17 cellular contexts compared by ENCODE assay signal in the genomic region with DNA sequence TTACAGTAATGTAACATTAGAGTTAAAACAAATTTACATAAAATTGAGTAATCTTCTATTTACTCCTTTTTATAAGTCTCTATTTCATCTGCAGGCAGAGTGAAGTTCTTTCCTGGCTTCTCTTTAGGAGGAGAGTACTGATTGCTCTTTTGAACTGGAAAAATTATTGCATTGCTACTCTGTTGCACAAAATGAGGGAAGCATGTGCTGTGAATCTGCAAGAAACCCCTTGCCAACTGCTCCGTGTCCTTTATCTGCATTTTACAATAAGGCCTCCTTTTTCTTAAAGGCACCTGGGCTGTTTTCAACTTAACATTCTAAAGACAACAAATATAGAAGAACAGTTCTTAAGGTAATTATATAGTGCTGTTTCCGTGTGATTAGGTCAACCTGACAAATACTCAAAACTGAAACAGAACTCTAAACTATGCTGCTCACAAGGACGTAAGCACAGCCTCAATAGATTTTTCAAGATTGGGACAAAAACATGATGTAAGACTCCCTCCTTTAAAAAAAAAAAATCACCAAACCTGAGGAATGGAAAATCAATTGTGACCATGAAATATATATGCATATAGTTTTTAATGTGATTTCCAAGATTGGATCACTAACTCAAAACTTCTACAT.
DNase-seq lines count a peak whose midpoint lies in the region; FAIRE-seq and TF ChIP-seq lines count a peak whose summit lies in the region.
"Had no signal": no experiment of that assay in that cellular context is flagged by ENCODE, and none has a peak within 500 bp of the region (broad histone marks: within the 10 kb centered on the region; RNA-seq: fewer than 3 reads in every experiment).

No MANE protein-coding gene starts in this region.

- H3K27me3 Mint-ChIP-seq in astrocyte (ENCODE audit: low read depth, unreplicated experiment) = no peaks in the 10 kb centered on the region
- H3K27me3 Mint-ChIP-seq in T-helper 2 cell treated with Interferon-gamma antibody and Interleukin-4, amounts not matched to agents 5 μg/mL and 100 μg/mL, for 36 hours (ENCODE audit: low read depth) = no peaks in the 10 kb centered on the region
- H3K27me3 Mint-ChIP-seq: CD4-positive, CD25-positive, alpha-beta regulatory T cell; IgD-negative memory B cell had no signal

- H3K79me2 ChIP-seq in astrocyte (ENCODE audit: insufficient read depth, low read length) (no peaks in the 10 kb centered on the region), hepatocyte (no peaks in the 10 kb centered on the region)

- H3K27ac Mint-ChIP-seq in astrocyte (ENCODE audit: unreplicated experiment) = no peak overlapping the region
- no peak overlapping the region for H3K27ac Mint-ChIP-seq in T-helper 2 cell treated with Interferon-gamma antibody and Interleukin-4, amounts not matched to agents 5 μg/mL and 100 μg/mL, for 36 hours
- H3K27ac Mint-ChIP-seq: CD4-positive, CD25-positive, alpha-beta regulatory T cell; IgD-negative memory B cell had no signal

- peak overlapping the region; percentile 41 for H3K9ac ChIP-seq in astrocyte (ENCODE audit: low read length)

- H3K9me3 ChIP-seq in astrocyte (ENCODE audit: insufficient read depth, low read depth, low read length) = no peaks in the 10 kb centered on the region
- H3K9me3 ChIP-seq in hepatocyte (ENCODE audit: low read depth) = no peaks in the 10 kb centered on the region
- H3K9me3 ChIP-seq in testis = no peaks in the 10 kb centered on the region
- H3K9me3 ChIP-seq: pancreas had no signal

- H3K4me1 ChIP-seq in astrocyte (ENCODE audit: insufficient read depth, low read length) (peaks cover 12% of the 10 kb centered on the region), hepatocyte (ENCODE audit: insufficient read depth) (peaks cover 9% of the 10 kb centered on the region), testis (peaks cover 10% of the 10 kb centered on the region)
- H3K4me1 ChIP-seq: pancreas had no signal

- no peaks in the 10 kb centered on the region for H3K9me2 ChIP-seq in hepatocyte (replicated peaks; ENCODE audit: insufficient read depth)

- TF ChIP-seq CTCF in astrocyte (IDR thresholded peaks at IDR 0.05; ENCODE audit: insufficient read depth, low read depth, low read length) (no peak), hepatocyte (IDR thresholded peaks at IDR 0.05; ENCODE audit: poor library complexity) (no peak), testis (IDR thresholded peaks at IDR 0.05) (no peak)

- peak; percentile 13 for FAIRE-seq in astrocyte (lab: Jason Lieb, UNC)
- FAIRE-seq: pancreas had no signal

- 41% methylated on average over 3 of the region's 3 CpGs for WGBS in hepatocyte (ENCODE audit: low lambda C conversion rate, missing lambda C conversion rate)
- WGBS in testis, 2 donors = 17% methylated on average over 3 of the region's 3 CpGs

- no peaks in the 10 kb centered on the region for H3K36me3 Mint-ChIP-seq in astrocyte (ENCODE audit: low read depth, unreplicated experiment)
- no peaks in the 10 kb centered on the region for H3K36me3 Mint-ChIP-seq in T-helper 2 cell treated with Interferon-gamma antibody and Interleukin-4, amounts not matched to agents 5 μg/mL and 100 μg/mL, for 36 hours (ENCODE audit: low read depth)
- H3K36me3 Mint-ChIP-seq: CD4-positive, CD25-positive, alpha-beta regulatory T cell had no signal

- H4K20me1 ChIP-seq in astrocyte (ENCODE audit: insufficient read depth, low read length) (no peaks in the 10 kb centered on the region), hepatocyte (ENCODE audit: insufficient read depth, poor library complexity, severe bottlenecking) (no peaks in the 10 kb centered on the region)

- H3K4me2 ChIP-seq in astrocyte (ENCODE audit: low read length) (peak overlapping the region; percentile 82), hepatocyte (peak overlapping the region; percentile 26)

- no peaks in the 10 kb centered on the region for H3K36me3 ChIP-seq in astrocyte (ENCODE audit: insufficient read depth, low read length)
- no peaks in the 10 kb centered on the region for H3K36me3 ChIP-seq in hepatocyte (replicated peaks; ENCODE audit: insufficient read depth, low read depth)
- H3K36me3 ChIP-seq in testis (ENCODE audit: low read depth, missing control alignments) = no peaks in the 10 kb centered on the region
- H3K36me3 ChIP-seq: pancreas had no signal

- peak overlapping the region; percentile 38 for H3K4me3 ChIP-seq in astrocyte (ENCODE audit: insufficient read depth, low read depth, low read length)
- no peak overlapping the region for H3K4me3 ChIP-seq in hepatocyte
- no peak overlapping the region for H3K4me3 ChIP-seq in testis
- H3K4me3 ChIP-seq: pancreas, skin epidermis had no signal

- no peak overlapping the region for H3K4me3 Mint-ChIP-seq in astrocyte (ENCODE audit: unreplicated experiment)
- H3K4me3 Mint-ChIP-seq in T-helper 2 cell treated with Interferon-gamma antibody and Interleukin-4, amounts not matched to agents 5 μg/mL and 100 μg/mL, for 36 hours = no peak overlapping the region
- H3K4me3 Mint-ChIP-seq: CD4-positive, CD25-positive, alpha-beta regulatory T cell; IgD-negative memory B cell had no signal

- H3K4me1 Mint-ChIP-seq in astrocyte (ENCODE audit: low read depth, unreplicated experiment) = peaks cover 3% of the 10 kb centered on the region
- no peaks in the 10 kb centered on the region for H3K4me1 Mint-ChIP-seq in T-helper 2 cell treated with Interferon-gamma antibody and Interleukin-4, amounts not matched to agents 5 μg/mL and 100 μg/mL, for 36 hours (ENCODE audit: low read depth)
- H3K4me1 Mint-ChIP-seq: CD4-positive, CD25-positive, alpha-beta regulatory T cell; IgD-negative memory B cell had no signal

- H2AFZ ChIP-seq in astrocyte (ENCODE audit: low read depth, low read length) (peak overlapping the region; percentile 69), hepatocyte (peak overlapping the region; percentile 3)

- H3K27me3 ChIP-seq in astrocyte (ENCODE audit: insufficient read depth, low read length) (no peaks in the 10 kb centered on the region), hepatocyte (no peaks in the 10 kb centered on the region), testis (no peaks in the 10 kb centered on the region)
- H3K27me3 ChIP-seq: pancreas had no signal

- TF ChIP-seq POLR2A in testis (IDR thresholded peaks at IDR 0.05) = no peak

- no peaks in the 10 kb centered on the region for H3K9me3 Mint-ChIP-seq in astrocyte (ENCODE audit: unreplicated experiment)
- peaks cover 25% of the 10 kb centered on the region for H3K9me3 Mint-ChIP-seq in T-helper 2 cell treated with Interferon-gamma antibody and Interleukin-4, amounts not matched to agents 5 μg/mL and 100 μg/mL, for 36 hours

- H3K27ac ChIP-seq in astrocyte (ENCODE audit: low read depth, low read length) = peak overlapping the region; percentile 29
- H3K27ac ChIP-seq in hepatocyte = peak overlapping the region; percentile 79
- peak overlapping the region in 1 of 2 donors; percentile 17 for H3K27ac ChIP-seq in testis
- H3K27ac ChIP-seq: pancreas had no signal

- intact Hi-C loops in testis (cut with DNase I; ENCODE audit: low total_unique reads) = no loop called here

- peak; percentile 40 for DNase-seq in LHCN-M2 (ENCODE audit: low read depth)
- no peak for DNase-seq in astrocyte (ENCODE audit: low read depth)
- no peak for DNase-seq in hepatocyte (ENCODE audit: low spot score)
- DNase-seq in testis = peak; percentile 57
- DNase-seq in germinal center (ENCODE audit: low spot score) = no peak
- no peak for DNase-seq in T-helper 2 cell treated with Interferon-gamma antibody and Interleukin-4, amounts not matched to agents 5 μg/mL and 100 μg/mL, for 36 hours (ENCODE audit: low spot score)
- DNase-seq in HPDE6-E6E7 (ENCODE audit: extremely low spot score) = no peak
- DNase-seq: activated CD4-positive, alpha-beta T cell treated with anti-CD3 and anti-CD28 coated beads for 4 hours; activated naive CD4-positive, alpha-beta T cell; CD4-positive, CD25-positive, alpha-beta regulatory T cell; erythroblast; left colon; NCI-H2081 treated with DMSO at 0.1 percent for 48 hours; pancreas; stimulated activated CD4-positive, alpha-beta T cell treated with anti-CD3 and anti-CD28 coated beads, Interleukin-4, amount 100 ng/mL, for 4 hours had no signal

Comparison
In these comparisons a context has a peak if more than half of its experiments do, and no peak if none do; other contexts are left out.
1. DNase-seq: peak in LHCN-M2 (single experiment) and testis (single experiment); none in astrocyte (single experiment), hepatocyte (single experiment), germinal center (single experiment), T-helper 2 cell treated with Interferon-gamma antibody and Interleukin-4, amounts not matched to agents 5 μg/mL and 100 μg/mL, for 36 hours (single experiment) and HPDE6-E6E7 (single experiment).